ENCODE assay signal across 1 cellular context in the genomic region with DNA sequence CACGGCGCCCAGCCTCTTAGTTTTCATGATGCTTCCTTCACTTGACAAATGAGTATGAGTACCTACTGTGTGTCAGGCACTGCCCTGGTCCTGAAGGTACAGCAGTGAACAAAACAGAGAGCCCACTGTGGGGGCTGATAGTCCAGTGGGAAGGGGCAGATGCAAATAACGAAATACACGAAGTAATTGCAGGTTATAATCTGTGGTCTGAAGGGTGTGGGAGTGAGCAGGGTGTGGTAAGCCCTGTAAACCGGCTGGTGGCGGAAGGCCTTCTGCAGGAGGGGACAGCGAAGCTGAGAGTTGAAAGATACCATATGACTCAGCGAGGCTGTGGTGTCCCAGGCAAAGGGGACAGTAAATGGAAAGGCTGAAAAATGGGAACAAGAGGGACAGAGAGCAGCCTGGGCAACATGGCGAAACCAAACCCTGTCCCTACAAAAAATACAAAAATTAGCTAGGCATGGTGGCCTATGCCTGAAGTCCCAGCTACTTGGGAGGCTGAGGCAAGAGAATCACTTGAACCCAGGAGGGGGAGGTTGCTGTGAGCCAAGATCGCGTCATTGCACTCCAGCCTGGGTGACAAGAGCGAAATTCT.
TF ChIP-seq lines count a peak whose summit lies in the region.

No MANE protein-coding gene starts in this region.

TF ChIP-seq in GM12878, 131 proteins besides CTCF, POLR2A, EP300 and RAD21 (continued from another document and continues in another):
- TF ChIP-seq, protein P1, sequence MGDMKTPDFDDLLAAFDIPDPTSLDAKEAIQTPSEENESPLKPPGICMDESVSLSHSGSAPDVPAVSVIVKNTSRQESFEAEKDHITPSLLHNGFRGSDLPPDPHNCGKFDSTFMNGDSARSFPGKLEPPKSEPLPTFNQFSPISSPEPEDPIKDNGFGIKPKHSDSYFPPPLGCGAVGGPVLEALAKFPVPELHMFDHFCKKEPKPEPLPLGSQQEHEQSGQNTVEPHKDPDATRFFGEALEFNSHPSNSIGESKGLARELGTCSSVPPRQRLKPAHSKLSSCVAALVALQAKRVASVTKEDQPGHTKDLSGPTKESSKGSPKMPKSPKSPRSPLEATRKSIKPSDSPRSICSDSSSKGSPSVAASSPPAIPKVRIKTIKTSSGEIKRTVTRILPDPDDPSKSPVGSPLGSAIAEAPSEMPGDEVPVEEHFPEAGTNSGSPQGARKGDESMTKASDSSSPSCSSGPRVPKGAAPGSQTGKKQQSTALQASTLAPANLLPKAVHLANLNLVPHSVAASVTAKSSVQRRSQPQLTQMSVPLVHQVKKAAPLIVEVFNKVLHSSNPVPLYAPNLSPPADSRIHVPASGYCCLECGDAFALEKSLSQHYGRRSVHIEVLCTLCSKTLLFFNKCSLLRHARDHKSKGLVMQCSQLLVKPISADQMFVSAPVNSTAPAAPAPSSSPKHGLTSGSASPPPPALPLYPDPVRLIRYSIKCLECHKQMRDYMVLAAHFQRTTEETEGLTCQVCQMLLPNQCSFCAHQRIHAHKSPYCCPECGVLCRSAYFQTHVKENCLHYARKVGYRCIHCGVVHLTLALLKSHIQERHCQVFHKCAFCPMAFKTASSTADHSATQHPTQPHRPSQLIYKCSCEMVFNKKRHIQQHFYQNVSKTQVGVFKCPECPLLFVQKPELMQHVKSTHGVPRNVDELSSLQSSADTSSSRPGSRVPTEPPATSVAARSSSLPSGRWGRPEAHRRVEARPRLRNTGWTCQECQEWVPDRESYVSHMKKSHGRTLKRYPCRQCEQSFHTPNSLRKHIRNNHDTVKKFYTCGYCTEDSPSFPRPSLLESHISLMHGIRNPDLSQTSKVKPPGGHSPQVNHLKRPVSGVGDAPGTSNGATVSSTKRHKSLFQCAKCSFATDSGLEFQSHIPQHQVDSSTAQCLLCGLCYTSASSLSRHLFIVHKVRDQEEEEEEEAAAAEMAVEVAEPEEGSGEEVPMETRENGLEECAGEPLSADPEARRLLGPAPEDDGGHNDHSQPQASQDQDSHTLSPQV (IDR thresholded peaks at IDR 0.05): no peak
- TF ChIP-seq, protein P2, sequence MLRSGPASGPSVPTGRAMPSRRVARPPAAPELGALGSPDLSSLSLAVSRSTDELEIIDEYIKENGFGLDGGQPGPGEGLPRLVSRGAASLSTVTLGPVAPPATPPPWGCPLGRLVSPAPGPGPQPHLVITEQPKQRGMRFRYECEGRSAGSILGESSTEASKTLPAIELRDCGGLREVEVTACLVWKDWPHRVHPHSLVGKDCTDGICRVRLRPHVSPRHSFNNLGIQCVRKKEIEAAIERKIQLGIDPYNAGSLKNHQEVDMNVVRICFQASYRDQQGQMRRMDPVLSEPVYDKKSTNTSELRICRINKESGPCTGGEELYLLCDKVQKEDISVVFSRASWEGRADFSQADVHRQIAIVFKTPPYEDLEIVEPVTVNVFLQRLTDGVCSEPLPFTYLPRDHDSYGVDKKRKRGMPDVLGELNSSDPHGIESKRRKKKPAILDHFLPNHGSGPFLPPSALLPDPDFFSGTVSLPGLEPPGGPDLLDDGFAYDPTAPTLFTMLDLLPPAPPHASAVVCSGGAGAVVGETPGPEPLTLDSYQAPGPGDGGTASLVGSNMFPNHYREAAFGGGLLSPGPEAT (IDR thresholded peaks at IDR 0.05; ENCODE audit: low read depth): peak; percentile 92
- TF ChIP-seq POU2F2 (IDR thresholded peaks at IDR 0.05; ENCODE audit: borderline replicate concordance, low read depth, low read length) (peak; percentile 93), MEF2B (IDR thresholded peaks at IDR 0.05; ENCODE audit: partially characterized antibody, poor library complexity, severe bottlenecking) (peak; percentile 74), TCF12 (IDR thresholded peaks at IDR 0.05; ENCODE audit: low read depth, low read length) (peak; percentile 90), RBBP5 (conservative IDR thresholded peaks at IDR 0.05) (no peak), NFIC (IDR thresholded peaks at IDR 0.05; ENCODE audit: low read depth, low read length) (peak; percentile 80), HDAC2 (IDR thresholded peaks at IDR 0.05) (no peak), RB1 (IDR thresholded peaks at IDR 0.05; ENCODE audit: borderline replicate concordance) (no peak), IKZF1 (conservative IDR thresholded peaks at IDR 0.05) (peak; percentile 99), EGR1 (IDR thresholded peaks at IDR 0.05; ENCODE audit: borderline replicate concordance in 1 of 2, low read depth in 2 of 2, low read length in 2 of 2) (peak in 1 of 2 experiments; percentile 38; a peak in 1 of 3 replicates), ZNF217 (IDR thresholded peaks at IDR 0.05) (peak; percentile 67), HDAC6 (IDR thresholded peaks at IDR 0.05; ENCODE audit: unreplicated experiment) (no peak), ZZZ3 (IDR thresholded peaks at IDR 0.05; ENCODE audit: control insufficient read depth, insufficient read length, low read depth) (no peak), PAX5 (IDR thresholded peaks at IDR 0.05; ENCODE audit: borderline replicate concordance, low read depth, low read length) (peak; percentile 87; the same call in 1 of the 2 replicates), KAT2A (conservative IDR thresholded peaks at IDR 0.05; ENCODE audit: control insufficient read depth, low read depth, low read length) (no peak)
- TF ChIP-seq, protein P3, sequence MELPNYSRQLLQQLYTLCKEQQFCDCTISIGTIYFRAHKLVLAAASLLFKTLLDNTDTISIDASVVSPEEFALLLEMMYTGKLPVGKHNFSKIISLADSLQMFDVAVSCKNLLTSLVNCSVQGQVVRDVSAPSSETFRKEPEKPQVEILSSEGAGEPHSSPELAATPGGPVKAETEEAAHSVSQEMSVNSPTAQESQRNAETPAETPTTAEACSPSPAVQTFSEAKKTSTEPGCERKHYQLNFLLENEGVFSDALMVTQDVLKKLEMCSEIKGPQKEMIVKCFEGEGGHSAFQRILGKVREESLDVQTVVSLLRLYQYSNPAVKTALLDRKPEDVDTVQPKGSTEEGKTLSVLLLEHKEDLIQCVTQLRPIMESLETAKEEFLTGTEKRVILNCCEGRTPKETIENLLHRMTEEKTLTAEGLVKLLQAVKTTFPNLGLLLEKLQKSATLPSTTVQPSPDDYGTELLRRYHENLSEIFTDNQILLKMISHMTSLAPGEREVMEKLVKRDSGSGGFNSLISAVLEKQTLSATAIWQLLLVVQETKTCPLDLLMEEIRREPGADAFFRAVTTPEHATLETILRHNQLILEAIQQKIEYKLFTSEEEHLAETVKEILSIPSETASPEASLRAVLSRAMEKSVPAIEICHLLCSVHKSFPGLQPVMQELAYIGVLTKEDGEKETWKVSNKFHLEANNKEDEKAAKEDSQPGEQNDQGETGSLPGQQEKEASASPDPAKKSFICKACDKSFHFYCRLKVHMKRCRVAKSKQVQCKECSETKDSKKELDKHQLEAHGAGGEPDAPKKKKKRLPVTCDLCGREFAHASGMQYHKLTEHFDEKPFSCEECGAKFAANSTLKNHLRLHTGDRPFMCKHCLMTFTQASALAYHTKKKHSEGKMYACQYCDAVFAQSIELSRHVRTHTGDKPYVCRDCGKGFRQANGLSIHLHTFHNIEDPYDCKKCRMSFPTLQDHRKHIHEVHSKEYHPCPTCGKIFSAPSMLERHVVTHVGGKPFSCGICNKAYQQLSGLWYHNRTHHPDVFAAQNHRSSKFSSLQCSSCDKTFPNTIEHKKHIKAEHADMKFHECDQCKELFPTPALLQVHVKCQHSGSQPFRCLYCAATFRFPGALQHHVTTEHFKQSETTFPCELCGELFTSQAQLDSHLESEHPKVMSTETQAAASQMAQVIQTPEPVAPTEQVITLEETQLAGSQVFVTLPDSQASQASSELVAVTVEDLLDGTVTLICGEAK (IDR thresholded peaks at IDR 0.05; ENCODE audit: borderline replicate concordance): no peak
- TF ChIP-seq, protein P4, sequence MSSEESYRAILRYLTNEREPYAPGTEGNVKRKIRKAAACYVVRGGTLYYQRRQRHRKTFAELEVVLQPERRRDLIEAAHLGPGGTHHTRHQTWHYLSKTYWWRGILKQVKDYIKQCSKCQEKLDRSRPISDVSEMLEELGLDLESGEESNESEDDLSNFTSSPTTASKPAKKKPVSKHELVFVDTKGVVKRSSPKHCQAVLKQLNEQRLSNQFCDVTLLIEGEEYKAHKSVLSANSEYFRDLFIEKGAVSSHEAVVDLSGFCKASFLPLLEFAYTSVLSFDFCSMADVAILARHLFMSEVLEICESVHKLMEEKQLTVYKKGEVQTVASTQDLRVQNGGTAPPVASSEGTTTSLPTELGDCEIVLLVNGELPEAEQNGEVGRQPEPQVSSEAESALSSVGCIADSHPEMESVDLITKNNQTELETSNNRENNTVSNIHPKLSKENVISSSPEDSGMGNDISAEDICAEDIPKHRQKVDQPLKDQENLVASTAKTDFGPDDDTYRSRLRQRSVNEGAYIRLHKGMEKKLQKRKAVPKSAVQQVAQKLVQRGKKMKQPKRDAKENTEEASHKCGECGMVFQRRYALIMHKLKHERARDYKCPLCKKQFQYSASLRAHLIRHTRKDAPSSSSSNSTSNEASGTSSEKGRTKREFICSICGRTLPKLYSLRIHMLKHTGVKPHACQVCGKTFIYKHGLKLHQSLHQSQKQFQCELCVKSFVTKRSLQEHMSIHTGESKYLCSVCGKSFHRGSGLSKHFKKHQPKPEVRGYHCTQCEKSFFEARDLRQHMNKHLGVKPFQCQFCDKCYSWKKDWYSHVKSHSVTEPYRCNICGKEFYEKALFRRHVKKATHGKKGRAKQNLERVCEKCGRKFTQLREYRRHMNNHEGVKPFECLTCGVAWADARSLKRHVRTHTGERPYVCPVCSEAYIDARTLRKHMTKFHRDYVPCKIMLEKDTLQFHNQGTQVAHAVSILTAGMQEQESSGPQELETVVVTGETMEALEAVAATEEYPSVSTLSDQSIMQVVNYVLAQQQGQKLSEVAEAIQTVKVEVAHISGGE (CRISPR knock-in tag; IDR thresholded peaks at IDR 0.05): no peak
- TF ChIP-seq, protein P5, sequence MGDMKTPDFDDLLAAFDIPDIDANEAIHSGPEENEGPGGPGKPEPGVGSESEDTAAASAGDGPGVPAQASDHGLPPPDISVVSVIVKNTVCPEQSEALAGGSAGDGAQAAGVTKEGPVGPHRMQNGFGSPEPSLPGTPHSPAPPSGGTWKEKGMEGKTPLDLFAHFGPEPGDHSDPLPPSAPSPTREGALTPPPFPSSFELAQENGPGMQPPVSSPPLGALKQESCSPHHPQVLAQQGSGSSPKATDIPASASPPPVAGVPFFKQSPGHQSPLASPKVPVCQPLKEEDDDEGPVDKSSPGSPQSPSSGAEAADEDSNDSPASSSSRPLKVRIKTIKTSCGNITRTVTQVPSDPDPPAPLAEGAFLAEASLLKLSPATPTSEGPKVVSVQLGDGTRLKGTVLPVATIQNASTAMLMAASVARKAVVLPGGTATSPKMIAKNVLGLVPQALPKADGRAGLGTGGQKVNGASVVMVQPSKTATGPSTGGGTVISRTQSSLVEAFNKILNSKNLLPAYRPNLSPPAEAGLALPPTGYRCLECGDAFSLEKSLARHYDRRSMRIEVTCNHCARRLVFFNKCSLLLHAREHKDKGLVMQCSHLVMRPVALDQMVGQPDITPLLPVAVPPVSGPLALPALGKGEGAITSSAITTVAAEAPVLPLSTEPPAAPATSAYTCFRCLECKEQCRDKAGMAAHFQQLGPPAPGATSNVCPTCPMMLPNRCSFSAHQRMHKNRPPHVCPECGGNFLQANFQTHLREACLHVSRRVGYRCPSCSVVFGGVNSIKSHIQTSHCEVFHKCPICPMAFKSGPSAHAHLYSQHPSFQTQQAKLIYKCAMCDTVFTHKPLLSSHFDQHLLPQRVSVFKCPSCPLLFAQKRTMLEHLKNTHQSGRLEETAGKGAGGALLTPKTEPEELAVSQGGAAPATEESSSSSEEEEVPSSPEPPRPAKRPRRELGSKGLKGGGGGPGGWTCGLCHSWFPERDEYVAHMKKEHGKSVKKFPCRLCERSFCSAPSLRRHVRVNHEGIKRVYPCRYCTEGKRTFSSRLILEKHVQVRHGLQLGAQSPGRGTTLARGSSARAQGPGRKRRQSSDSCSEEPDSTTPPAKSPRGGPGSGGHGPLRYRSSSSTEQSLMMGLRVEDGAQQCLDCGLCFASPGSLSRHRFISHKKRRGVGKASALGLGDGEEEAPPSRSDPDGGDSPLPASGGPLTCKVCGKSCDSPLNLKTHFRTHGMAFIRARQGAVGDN (IDR thresholded peaks at IDR 0.05): peak; percentile 48; the same call in 1 of the 2 replicates
- TF ChIP-seq, protein P6, sequence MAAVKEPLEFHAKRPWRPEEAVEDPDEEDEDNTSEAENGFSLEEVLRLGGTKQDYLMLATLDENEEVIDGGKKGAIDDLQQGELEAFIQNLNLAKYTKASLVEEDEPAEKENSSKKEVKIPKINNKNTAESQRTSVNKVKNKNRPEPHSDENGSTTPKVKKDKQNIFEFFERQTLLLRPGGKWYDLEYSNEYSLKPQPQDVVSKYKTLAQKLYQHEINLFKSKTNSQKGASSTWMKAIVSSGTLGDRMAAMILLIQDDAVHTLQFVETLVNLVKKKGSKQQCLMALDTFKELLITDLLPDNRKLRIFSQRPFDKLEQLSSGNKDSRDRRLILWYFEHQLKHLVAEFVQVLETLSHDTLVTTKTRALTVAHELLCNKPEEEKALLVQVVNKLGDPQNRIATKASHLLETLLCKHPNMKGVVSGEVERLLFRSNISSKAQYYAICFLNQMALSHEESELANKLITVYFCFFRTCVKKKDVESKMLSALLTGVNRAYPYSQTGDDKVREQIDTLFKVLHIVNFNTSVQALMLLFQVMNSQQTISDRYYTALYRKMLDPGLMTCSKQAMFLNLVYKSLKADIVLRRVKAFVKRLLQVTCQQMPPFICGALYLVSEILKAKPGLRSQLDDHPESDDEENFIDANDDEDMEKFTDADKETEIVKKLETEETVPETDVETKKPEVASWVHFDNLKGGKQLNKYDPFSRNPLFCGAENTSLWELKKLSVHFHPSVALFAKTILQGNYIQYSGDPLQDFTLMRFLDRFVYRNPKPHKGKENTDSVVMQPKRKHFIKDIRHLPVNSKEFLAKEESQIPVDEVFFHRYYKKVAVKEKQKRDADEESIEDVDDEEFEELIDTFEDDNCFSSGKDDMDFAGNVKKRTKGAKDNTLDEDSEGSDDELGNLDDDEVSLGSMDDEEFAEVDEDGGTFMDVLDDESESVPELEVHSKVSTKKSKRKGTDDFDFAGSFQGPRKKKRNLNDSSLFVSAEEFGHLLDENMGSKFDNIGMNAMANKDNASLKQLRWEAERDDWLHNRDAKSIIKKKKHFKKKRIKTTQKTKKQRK (IDR thresholded peaks at IDR 0.05; ENCODE audit: low read depth, low read length): no peak
- TF ChIP-seq, protein P7, sequence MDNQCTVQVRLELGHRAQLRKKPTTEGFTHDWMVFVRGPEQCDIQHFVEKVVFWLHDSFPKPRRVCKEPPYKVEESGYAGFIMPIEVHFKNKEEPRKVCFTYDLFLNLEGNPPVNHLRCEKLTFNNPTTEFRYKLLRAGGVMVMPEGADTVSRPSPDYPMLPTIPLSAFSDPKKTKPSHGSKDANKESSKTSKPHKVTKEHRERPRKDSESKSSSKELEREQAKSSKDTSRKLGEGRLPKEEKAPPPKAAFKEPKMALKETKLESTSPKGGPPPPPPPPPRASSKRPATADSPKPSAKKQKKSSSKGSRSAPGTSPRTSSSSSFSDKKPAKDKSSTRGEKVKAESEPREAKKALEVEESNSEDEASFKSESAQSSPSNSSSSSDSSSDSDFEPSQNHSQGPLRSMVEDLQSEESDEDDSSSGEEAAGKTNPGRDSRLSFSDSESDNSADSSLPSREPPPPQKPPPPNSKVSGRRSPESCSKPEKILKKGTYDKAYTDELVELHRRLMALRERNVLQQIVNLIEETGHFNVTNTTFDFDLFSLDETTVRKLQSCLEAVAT (IDR thresholded peaks at IDR 0.05): peak; percentile 87
